8 cellular contexts compared by ENCODE assay signal in genomic region chr4:101346562-101347266, GRCh38. TPM values are rescaled to one million over a fixed set of nuclear protein-coding genes. Genes with fewer than 3 reads are reported as not detected.
DNase-seq lines count a peak whose midpoint lies in the region; ATAC-seq, FAIRE-seq and TF ChIP-seq lines count a peak whose summit lies in the region.

No MANE protein-coding gene starts in this region.

- peak overlapping the region; percentile 70 for H2AFZ ChIP-seq in endothelial cell of umbilical vein (ENCODE audit: low read depth, low read length)

- peak overlapping the region; percentile 44 for H3K27ac ChIP-seq in endothelial cell of umbilical vein (ENCODE audit: insufficient read depth, low read depth, low read length)

- H3K36me3 ChIP-seq in endothelial cell of umbilical vein (ENCODE audit: control insufficient read depth in 2 of 2, extremely low read depth in 1 of 2, insufficient read depth in 2 of 2, low read length in 2 of 2) (no peaks in the 10 kb centered on the region), mucosa of descending colon (ENCODE audit: low read depth) (no peaks in the 10 kb centered on the region)

- H3K4me1 ChIP-seq in endothelial cell of umbilical vein (ENCODE audit: control insufficient read depth, extremely low read depth, insufficient read depth, low read length) (peaks cover 15% of the 10 kb centered on the region), mucosa of descending colon (ENCODE audit: low read depth) (peaks cover 19% of the 10 kb centered on the region)

- peak; percentile 62 for DNase-seq in NK-92 treated with Interleukin-12 subunit alpha and Interleukin-12 subunit beta, amount 100 ng/mL, for 24 hours (lab: John Stamatoyannopoulos, UW)
- no peak for DNase-seq in NK-92 (lab: John Stamatoyannopoulos, UW; ENCODE audit: unreplicated experiment)
- peak; percentile 45 for DNase-seq in NCI-H2171 treated with DMSO at 0.1 percent for 48 hours (lab: John Stamatoyannopoulos, UW)
- peak; percentile 20 for DNase-seq in activated CD8-positive, alpha-beta memory T cell treated with anti-CD3 and anti-CD28 coated beads, Interleukin-2, amount 50 U/mL, for 24 hours (ENCODE audit: extremely low read depth)
- DNase-seq in endothelial cell of umbilical vein (ENCODE audit: low read depth, low spot score): peak; percentile 68
- DNase-seq in mucosa of descending colon: peak; percentile 72 to 83 (median 80)
- peak; percentile 22 for DNase-seq in stimulated activated CD8-positive, alpha-beta memory T cell treated with anti-CD3 and anti-CD28 coated beads, Interleukin-7, amount 100 ng/mL, for 24 hours (ENCODE audit: low read depth)

- no peaks in the 10 kb centered on the region for H3K9me1 ChIP-seq in endothelial cell of umbilical vein (replicated peaks; ENCODE audit: control insufficient read depth, extremely low read depth, insufficient read depth, low read length)

- dilution Hi-C loops in endothelial cell of umbilical vein (cut with MboI; ENCODE audit: extremely low pct_ligation_motif_present, low sequenced_read_pairs): no loop called here

- H3K27me3 ChIP-seq in endothelial cell of umbilical vein (ENCODE audit: control insufficient read depth in 2 of 2, insufficient read depth in 2 of 2, low read length in 2 of 2): no peaks in the 10 kb centered on the region

- peak; percentile 13 for ATAC-seq in HG02885 (IDR thresholded peaks at IDR 0.05; ENCODE audit: poor library complexity, unreplicated experiment)
- peak; percentile 23 for ATAC-seq in mucosa of descending colon

- FAIRE-seq in endothelial cell of umbilical vein (lab: Jason Lieb, UNC): no peak

- peaks cover 7% of the 10 kb centered on the region for H3K79me2 ChIP-seq in endothelial cell of umbilical vein (ENCODE audit: control insufficient read depth, insufficient read depth, low read length)

- H3K4me2 ChIP-seq in endothelial cell of umbilical vein (ENCODE audit: insufficient read depth, low read length): no peak overlapping the region

- H3K4me3 ChIP-seq in endothelial cell of umbilical vein (replicated peaks in 1 of 3; ENCODE audit: insufficient read depth in 1 of 3, low read depth in 1 of 3, low read length in 3 of 3) (peak overlapping the region; percentile 35 to 97 (median 67)), mucosa of descending colon (peak overlapping the region; percentile 77)

- no TSS peak for BruUV-seq in endothelial cell of umbilical vein (replicated peaks; lab: Mats Ljungman, UMichigan)

- TF ChIP-seq CTCF in endothelial cell of umbilical vein (IDR thresholded peaks at IDR 0.05; ENCODE audit: extremely low read depth in 1 of 2, insufficient read depth in 1 of 2, low read depth in 1 of 2, low read length in 2 of 2) (no peak), mucosa of descending colon (IDR thresholded peaks at IDR 0.05) (no peak)

- H3K9ac ChIP-seq in endothelial cell of umbilical vein (replicated peaks; ENCODE audit: extremely low read depth, insufficient read depth, low read length): peak overlapping the region; percentile 77

- CTCF ChIA-PET in endothelial cell of umbilical vein (lab: Charles Lee): interaction anchor here (0.8 to 3.8 kb wide), 5 partner anchors 10 to 257 kb away, joined by 3 to 16 read pairs (median 3); no protein-coding TSS in a partner anchor

- H4K20me1 ChIP-seq in endothelial cell of umbilical vein (replicated peaks; ENCODE audit: control insufficient read depth, extremely low read depth, insufficient read depth, low read length): peaks cover 9% of the 10 kb centered on the region

- H3K9me3 ChIP-seq in endothelial cell of umbilical vein (replicated peaks; ENCODE audit: control insufficient read depth, insufficient read depth, low read length): no peaks in the 10 kb centered on the region
- H3K9me3 ChIP-seq in mucosa of descending colon: no peaks in the 10 kb centered on the region

- POLR2A ChIA-PET in endothelial cell of umbilical vein (lab: Charles Lee): interaction anchor here (0.9 kb wide), 1 partner anchor 169 kb away, joined by 3 read pairs; no protein-coding TSS in a partner anchor

- intact Hi-C loops in endothelial cell of umbilical vein (cut with micrococcal nuclease): loop anchor here (1.0 to 5.0 kb wide), 14 partner anchors 72 to 1784 kb away; partner anchors contain the start of genes H2AZ1 and TRMT10A
- intact Hi-C loops in mucosa of descending colon (cut with DNase I, micrococcal nuclease): loop anchor here in 1 of 2 donors (5.0 kb wide), 1 partner anchor 164 kb away; no protein-coding TSS in a partner anchor

- TF ChIP-seq POLR2A in endothelial cell of umbilical vein (IDR thresholded peaks at IDR 0.05; ENCODE audit: low read depth, low read length): no peak

TF ChIP-seq in endothelial cell of umbilical vein, 7 proteins besides CTCF, POLR2A, EP300 and RAD21:
- no peak for TF ChIP-seq POLR2AphosphoS5 (IDR thresholded peaks at IDR 0.05; ENCODE audit: insufficient read depth, low read depth, low read length)
- TF ChIP-seq MAX (IDR thresholded peaks at IDR 0.05; ENCODE audit: insufficient read depth, insufficient read length): no peak
- TF ChIP-seq MYC (IDR thresholded peaks at IDR 0.05; ENCODE audit: low read depth, low read length): no peak
- TF ChIP-seq FOS (IDR thresholded peaks at IDR 0.05; ENCODE audit: borderline replicate concordance, insufficient read depth, low read length): no peak
- no peak for TF ChIP-seq JUN (IDR thresholded peaks at IDR 0.05; ENCODE audit: borderline replicate concordance, insufficient read depth, insufficient read length, low read depth)
- TF ChIP-seq EZH2 (IDR thresholded peaks at IDR 0.05; ENCODE audit: borderline replicate concordance, low read depth, low read length, severe bottlenecking): no peak
- TF ChIP-seq GATA2 (IDR thresholded peaks at IDR 0.05; ENCODE audit: insufficient read depth, insufficient read length, low read depth, low read length): no peak

RNA-seq across cellular contexts. Expression of gene PPP3CA, which starts 0.6 kb away (rescaled TPM):
- total RNA-seq in endothelial cell of umbilical vein (40.3 and 43.3 TPM in 2 replicates), mucosa of descending colon (10 to 100 TPM; 38.3 to 47.6 (median 40.4) TPM)
- polyA plus RNA-seq in endothelial cell of umbilical vein: 6.6 and 7.0 TPM in 2 replicates
- polyA plus RNA-seq in endothelial cell of umbilical vein (2011; cell fraction: cytosol; rRNA removed): 10.2 and 11.0 TPM in 2 replicates
- 10.2 and 12.8 TPM in 2 replicates for polyA plus RNA-seq in endothelial cell of umbilical vein (2011; cell fraction: nucleus; rRNA removed)
- 19.3 and 28.7 TPM in 2 replicates for polyA plus RNA-seq in endothelial cell of umbilical vein (2012)
- 27.6 and 28.4 TPM in 2 replicates for polyA minus RNA-seq in endothelial cell of umbilical vein
- polyA minus RNA-seq in endothelial cell of umbilical vein (2011; cell fraction: cytosol; rRNA and poly(A)+ RNA removed): 13.1 TPM
- 38.2 and 50.4 TPM in 2 replicates for polyA minus RNA-seq in endothelial cell of umbilical vein (2011; cell fraction: nucleus; rRNA and poly(A)+ RNA removed)
